1 cellular context compared by ENCODE assay signal in the genomic region with DNA sequence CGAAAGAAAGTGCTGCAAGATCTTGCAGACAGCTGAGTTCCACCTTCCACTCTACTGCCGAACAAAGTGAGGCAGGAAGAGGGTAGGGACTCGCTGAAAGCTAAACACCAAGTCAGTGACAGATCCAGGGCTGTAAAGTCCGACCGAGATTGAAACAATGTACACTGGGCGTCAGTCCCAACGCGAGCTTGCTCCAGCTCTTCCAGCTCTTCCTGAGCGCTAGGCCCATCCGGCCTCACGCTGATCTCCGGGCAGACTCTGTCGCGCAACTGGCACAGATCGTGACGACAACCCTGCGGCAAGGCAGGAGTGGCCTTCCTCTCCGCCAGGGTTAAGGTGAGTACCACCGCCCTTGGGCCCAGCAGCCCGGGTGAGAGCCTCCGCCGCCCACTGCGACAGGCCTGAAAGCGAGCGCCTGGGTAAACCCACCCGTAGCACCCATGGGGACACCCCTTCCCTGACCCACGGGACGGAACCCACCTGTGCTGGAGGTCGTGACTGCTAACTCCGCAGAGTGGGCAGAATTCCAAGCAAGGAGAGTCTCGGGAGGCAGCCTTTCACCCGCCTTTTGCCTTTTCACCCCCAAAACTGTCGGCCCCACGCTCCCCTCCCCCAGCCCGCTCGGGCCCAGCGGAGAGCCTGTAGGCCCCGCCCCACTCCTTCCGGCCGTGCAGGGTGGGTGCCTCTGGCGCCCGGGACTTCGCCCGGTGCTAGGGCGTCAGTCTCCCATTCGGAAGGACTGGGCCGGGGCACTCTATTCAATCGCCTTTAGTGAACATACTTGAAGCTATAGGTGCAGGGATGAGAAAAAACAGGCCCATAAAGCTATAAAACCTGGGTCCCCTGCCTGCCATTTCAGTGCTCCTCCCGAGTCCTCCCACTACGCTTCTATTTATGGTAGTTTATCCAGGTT.
TF ChIP-seq lines count a peak whose summit lies in the region.

A gene (plus strand): TSS at position 275 of the 913 bp plus-strand sequence.
A gene with protein sequence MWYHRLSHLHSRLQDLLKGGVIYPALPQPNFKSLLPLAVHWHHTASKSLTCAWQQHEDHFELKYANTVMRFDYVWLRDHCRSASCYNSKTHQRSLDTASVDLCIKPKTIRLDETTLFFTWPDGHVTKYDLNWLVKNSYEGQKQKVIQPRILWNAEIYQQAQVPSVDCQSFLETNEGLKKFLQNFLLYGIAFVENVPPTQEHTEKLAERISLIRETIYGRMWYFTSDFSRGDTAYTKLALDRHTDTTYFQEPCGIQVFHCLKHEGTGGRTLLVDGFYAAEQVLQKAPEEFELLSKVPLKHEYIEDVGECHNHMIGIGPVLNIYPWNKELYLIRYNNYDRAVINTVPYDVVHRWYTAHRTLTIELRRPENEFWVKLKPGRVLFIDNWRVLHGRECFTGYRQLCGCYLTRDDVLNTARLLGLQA (minus strand): TSS at position 641 of the 913 bp plus-strand sequence. CDS start 67,676 bp downstream, outside the sequence.

TF ChIP-seq in K562, 482 proteins besides CTCF, POLR2A, EP300 and RAD21 (continued from another document):
- peak; percentile 45 for TF ChIP-seq POLR2B (IDR thresholded peaks at IDR 0.05; ENCODE audit: low read depth, partially characterized antibody)
- no peak for TF ChIP-seq POLR3G (IDR thresholded peaks at IDR 0.05; ENCODE audit: extremely low read depth, insufficient read length, insufficient replicate concordance)
- TF ChIP-seq POLR2H (tag; IDR thresholded peaks at IDR 0.05; ENCODE audit: low read depth) = peak; percentile 41; the same call in 1 of the 2 replicates
- TF ChIP-seq TAF1 (IDR thresholded peaks at IDR 0.05; ENCODE audit: control insufficient read depth, extremely low read depth, insufficient read depth, low read length, severe bottlenecking) = peak; percentile 40
- TF ChIP-seq LCOR (CRISPR knock-in tag; IDR thresholded peaks at IDR 0.05) = peak; percentile 76
- peak; percentile 87 for TF ChIP-seq ZNF263 (CRISPR knock-in tag; IDR thresholded peaks at IDR 0.05; ENCODE audit: borderline replicate concordance)
- TF ChIP-seq ZNF668 (CRISPR knock-in tag; IDR thresholded peaks at IDR 0.05) = no peak
- peak; percentile 72 for TF ChIP-seq RBBP5 (IDR thresholded peaks at IDR 0.05; ENCODE audit: borderline replicate concordance, insufficient read depth, low read length, poor library complexity, severe bottlenecking)
- TF ChIP-seq, protein P1, sequence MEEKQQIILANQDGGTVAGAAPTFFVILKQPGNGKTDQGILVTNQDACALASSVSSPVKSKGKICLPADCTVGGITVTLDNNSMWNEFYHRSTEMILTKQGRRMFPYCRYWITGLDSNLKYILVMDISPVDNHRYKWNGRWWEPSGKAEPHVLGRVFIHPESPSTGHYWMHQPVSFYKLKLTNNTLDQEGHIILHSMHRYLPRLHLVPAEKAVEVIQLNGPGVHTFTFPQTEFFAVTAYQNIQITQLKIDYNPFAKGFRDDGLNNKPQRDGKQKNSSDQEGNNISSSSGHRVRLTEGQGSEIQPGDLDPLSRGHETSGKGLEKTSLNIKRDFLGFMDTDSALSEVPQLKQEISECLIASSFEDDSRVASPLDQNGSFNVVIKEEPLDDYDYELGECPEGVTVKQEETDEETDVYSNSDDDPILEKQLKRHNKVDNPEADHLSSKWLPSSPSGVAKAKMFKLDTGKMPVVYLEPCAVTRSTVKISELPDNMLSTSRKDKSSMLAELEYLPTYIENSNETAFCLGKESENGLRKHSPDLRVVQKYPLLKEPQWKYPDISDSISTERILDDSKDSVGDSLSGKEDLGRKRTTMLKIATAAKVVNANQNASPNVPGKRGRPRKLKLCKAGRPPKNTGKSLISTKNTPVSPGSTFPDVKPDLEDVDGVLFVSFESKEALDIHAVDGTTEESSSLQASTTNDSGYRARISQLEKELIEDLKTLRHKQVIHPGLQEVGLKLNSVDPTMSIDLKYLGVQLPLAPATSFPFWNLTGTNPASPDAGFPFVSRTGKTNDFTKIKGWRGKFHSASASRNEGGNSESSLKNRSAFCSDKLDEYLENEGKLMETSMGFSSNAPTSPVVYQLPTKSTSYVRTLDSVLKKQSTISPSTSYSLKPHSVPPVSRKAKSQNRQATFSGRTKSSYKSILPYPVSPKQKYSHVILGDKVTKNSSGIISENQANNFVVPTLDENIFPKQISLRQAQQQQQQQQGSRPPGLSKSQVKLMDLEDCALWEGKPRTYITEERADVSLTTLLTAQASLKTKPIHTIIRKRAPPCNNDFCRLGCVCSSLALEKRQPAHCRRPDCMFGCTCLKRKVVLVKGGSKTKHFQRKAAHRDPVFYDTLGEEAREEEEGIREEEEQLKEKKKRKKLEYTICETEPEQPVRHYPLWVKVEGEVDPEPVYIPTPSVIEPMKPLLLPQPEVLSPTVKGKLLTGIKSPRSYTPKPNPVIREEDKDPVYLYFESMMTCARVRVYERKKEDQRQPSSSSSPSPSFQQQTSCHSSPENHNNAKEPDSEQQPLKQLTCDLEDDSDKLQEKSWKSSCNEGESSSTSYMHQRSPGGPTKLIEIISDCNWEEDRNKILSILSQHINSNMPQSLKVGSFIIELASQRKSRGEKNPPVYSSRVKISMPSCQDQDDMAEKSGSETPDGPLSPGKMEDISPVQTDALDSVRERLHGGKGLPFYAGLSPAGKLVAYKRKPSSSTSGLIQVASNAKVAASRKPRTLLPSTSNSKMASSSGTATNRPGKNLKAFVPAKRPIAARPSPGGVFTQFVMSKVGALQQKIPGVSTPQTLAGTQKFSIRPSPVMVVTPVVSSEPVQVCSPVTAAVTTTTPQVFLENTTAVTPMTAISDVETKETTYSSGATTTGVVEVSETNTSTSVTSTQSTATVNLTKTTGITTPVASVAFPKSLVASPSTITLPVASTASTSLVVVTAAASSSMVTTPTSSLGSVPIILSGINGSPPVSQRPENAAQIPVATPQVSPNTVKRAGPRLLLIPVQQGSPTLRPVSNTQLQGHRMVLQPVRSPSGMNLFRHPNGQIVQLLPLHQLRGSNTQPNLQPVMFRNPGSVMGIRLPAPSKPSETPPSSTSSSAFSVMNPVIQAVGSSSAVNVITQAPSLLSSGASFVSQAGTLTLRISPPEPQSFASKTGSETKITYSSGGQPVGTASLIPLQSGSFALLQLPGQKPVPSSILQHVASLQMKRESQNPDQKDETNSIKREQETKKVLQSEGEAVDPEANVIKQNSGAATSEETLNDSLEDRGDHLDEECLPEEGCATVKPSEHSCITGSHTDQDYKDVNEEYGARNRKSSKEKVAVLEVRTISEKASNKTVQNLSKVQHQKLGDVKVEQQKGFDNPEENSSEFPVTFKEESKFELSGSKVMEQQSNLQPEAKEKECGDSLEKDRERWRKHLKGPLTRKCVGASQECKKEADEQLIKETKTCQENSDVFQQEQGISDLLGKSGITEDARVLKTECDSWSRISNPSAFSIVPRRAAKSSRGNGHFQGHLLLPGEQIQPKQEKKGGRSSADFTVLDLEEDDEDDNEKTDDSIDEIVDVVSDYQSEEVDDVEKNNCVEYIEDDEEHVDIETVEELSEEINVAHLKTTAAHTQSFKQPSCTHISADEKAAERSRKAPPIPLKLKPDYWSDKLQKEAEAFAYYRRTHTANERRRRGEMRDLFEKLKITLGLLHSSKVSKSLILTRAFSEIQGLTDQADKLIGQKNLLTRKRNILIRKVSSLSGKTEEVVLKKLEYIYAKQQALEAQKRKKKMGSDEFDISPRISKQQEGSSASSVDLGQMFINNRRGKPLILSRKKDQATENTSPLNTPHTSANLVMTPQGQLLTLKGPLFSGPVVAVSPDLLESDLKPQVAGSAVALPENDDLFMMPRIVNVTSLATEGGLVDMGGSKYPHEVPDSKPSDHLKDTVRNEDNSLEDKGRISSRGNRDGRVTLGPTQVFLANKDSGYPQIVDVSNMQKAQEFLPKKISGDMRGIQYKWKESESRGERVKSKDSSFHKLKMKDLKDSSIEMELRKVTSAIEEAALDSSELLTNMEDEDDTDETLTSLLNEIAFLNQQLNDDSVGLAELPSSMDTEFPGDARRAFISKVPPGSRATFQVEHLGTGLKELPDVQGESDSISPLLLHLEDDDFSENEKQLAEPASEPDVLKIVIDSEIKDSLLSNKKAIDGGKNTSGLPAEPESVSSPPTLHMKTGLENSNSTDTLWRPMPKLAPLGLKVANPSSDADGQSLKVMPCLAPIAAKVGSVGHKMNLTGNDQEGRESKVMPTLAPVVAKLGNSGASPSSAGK (IDR thresholded peaks at IDR 0.05) = peak; percentile 52
- TF ChIP-seq SP1 (CRISPR knock-in tag; IDR thresholded peaks at IDR 0.05) = peak; percentile 64
